ENCODE assay signal across 1 cellular context in genomic region chr6:79536969-79537747, GRCh38.
A peak's percentile ranks its signal among the peaks of the same experiment; 100 is the strongest.
TF ChIP-seq lines count a peak whose summit lies in the region.

Gene LCA5 (minus strand): TSS chr6:79537430. CDS start chr6:79518894, 18,536 bp downstream.

TF ChIP-seq in K562, 482 proteins besides CTCF, POLR2A, EP300 and RAD21 (continued from another document and continues in another):
- TF ChIP-seq ZNF655 (CRISPR knock-in tag; IDR thresholded peaks at IDR 0.05): no peak
- no peak for TF ChIP-seq ILF3 (IDR thresholded peaks at IDR 0.05; ENCODE audit: borderline replicate concordance)
- TF ChIP-seq, protein P1, sequence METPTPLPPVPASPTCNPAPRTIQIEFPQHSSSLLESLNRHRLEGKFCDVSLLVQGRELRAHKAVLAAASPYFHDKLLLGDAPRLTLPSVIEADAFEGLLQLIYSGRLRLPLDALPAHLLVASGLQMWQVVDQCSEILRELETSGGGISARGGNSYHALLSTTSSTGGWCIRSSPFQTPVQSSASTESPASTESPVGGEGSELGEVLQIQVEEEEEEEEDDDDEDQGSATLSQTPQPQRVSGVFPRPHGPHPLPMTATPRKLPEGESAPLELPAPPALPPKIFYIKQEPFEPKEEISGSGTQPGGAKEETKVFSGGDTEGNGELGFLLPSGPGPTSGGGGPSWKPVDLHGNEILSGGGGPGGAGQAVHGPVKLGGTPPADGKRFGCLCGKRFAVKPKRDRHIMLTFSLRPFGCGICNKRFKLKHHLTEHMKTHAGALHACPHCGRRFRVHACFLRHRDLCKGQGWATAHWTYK (CRISPR knock-in tag; IDR thresholded peaks at IDR 0.05): no peak
- TF ChIP-seq SAP30 (IDR thresholded peaks at IDR 0.05; ENCODE audit: borderline replicate concordance, insufficient read depth, low read depth, low read length, poor library complexity, severe bottlenecking): no peak
- TF ChIP-seq TEAD2 (tag; IDR thresholded peaks at IDR 0.05): no peak
- no peak for TF ChIP-seq ZFPM2 (CRISPR knock-in tag; IDR thresholded peaks at IDR 0.05)
- TF ChIP-seq UBTF (IDR thresholded peaks at IDR 0.05; ENCODE audit: borderline replicate concordance in 1 of 2, low read depth in 2 of 2, low read length in 2 of 2): peak; percentile 48 to 79; a peak in 1 of 4 replicates
- no peak for TF ChIP-seq ZFP30 (CRISPR knock-in tag; IDR thresholded peaks at IDR 0.05; ENCODE audit: borderline replicate concordance)
- TF ChIP-seq ZBTB1 (CRISPR knock-in tag; IDR thresholded peaks at IDR 0.05; ENCODE audit: borderline replicate concordance, low read depth): peak; percentile 81; the same call in 1 of the 2 replicates
- 0 out of 2 replicates have a peak, but pooled peaks have one; percentile 56 for TF ChIP-seq LARP7 (IDR thresholded peaks at IDR 0.05)
- no peak for TF ChIP-seq KHSRP (IDR thresholded peaks at IDR 0.05)
- TF ChIP-seq ZNF280A (IDR thresholded peaks at IDR 0.05; ENCODE audit: low read depth, partially characterized antibody): no peak
- TF ChIP-seq HSF4 (CRISPR knock-in tag; IDR thresholded peaks at IDR 0.05; ENCODE audit: borderline replicate concordance): no peak
- no peak for TF ChIP-seq PURB (CRISPR knock-in tag; IDR thresholded peaks at IDR 0.05; ENCODE audit: low read depth)
- TF ChIP-seq, protein P2, sequence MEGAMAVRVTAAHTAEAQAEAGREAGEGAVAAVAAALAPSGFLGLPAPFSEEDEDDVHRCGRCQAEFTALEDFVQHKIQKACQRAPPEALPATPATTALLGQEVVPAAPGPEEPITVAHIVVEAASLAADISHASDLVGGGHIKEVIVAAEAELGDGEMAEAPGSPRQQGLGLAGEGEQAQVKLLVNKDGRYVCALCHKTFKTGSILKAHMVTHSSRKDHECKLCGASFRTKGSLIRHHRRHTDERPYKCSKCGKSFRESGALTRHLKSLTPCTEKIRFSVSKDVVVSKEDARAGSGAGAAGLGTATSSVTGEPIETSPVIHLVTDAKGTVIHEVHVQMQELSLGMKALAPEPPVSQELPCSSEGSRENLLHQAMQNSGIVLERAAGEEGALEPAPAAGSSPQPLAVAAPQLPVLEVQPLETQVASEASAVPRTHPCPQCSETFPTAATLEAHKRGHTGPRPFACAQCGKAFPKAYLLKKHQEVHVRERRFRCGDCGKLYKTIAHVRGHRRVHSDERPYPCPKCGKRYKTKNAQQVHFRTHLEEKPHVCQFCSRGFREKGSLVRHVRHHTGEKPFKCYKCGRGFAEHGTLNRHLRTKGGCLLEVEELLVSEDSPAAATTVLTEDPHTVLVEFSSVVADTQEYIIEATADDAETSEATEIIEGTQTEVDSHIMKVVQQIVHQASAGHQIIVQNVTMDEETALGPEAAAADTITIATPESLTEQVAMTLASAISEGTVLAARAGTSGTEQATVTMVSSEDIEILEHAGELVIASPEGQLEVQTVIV (CRISPR knock-in tag; IDR thresholded peaks at IDR 0.05; ENCODE audit: borderline replicate concordance): no peak
- no peak for TF ChIP-seq CBFA2T3 (IDR thresholded peaks at IDR 0.05)
- TF ChIP-seq BRCA1 (IDR thresholded peaks at IDR 0.05): no peak
- no peak for TF ChIP-seq BRCA1 (CRISPR knock-in tag; IDR thresholded peaks at IDR 0.05)
- TF ChIP-seq TBL1XR1 (IDR thresholded peaks at IDR 0.05; ENCODE audit: low read length in 2 of 2): peak in 1 of 2 experiments; percentile 18; a peak in 1 of 4 replicates
- TF ChIP-seq, protein P3, sequence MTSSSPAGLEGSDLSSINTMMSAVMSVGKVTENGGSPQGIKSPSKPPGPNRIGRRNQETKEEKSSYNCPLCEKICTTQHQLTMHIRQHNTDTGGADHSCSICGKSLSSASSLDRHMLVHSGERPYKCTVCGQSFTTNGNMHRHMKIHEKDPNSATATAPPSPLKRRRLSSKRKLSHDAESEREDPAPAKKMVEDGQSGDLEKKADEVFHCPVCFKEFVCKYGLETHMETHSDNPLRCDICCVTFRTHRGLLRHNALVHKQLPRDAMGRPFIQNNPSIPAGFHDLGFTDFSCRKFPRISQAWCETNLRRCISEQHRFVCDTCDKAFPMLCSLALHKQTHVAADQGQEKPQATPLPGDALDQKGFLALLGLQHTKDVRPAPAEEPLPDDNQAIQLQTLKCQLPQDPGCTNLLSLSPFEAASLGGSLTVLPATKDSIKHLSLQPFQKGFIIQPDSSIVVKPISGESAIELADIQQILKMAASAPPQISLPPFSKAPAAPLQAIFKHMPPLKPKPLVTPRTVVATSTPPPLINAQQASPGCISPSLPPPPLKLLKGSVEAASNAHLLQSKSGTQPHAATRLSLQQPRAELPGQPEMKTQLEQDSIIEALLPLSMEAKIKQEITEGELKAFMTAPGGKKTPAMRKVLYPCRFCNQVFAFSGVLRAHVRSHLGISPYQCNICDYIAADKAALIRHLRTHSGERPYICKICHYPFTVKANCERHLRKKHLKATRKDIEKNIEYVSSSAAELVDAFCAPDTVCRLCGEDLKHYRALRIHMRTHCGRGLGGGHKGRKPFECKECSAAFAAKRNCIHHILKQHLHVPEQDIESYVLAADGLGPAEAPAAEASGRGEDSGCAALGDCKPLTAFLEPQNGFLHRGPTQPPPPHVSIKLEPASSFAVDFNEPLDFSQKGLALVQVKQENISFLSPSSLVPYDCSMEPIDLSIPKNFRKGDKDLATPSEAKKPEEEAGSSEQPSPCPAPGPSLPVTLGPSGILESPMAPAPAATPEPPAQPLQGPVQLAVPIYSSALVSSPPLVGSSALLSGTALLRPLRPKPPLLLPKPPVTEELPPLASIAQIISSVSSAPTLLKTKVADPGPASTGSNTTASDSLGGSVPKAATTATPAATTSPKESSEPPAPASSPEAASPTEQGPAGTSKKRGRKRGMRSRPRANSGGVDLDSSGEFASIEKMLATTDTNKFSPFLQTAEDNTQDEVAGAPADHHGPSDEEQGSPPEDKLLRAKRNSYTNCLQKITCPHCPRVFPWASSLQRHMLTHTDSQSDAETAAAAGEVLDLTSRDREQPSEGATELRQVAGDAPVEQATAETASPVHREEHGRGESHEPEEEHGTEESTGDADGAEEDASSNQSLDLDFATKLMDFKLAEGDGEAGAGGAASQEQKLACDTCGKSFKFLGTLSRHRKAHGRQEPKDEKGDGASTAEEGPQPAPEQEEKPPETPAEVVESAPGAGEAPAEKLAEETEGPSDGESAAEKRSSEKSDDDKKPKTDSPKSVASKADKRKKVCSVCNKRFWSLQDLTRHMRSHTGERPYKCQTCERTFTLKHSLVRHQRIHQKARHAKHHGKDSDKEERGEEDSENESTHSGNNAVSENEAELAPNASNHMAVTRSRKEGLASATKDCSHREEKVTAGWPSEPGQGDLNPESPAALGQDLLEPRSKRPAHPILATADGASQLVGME (CRISPR knock-in tag; IDR thresholded peaks at IDR 0.05): peak; percentile 84; the same call in 1 of the 2 replicates
- TF ChIP-seq STAG1 (CRISPR knock-in tag; IDR thresholded peaks at IDR 0.05; ENCODE audit: borderline replicate concordance): no peak
- TF ChIP-seq JUNB (CRISPR knock-in tag; conservative IDR thresholded peaks at IDR 0.05): no peak
- TF ChIP-seq HNRNPLL (IDR thresholded peaks at IDR 0.05; ENCODE audit: low read depth, low read length, poor library complexity, severe bottlenecking): peak; percentile 98
- no peak for TF ChIP-seq NFXL1 (CRISPR knock-in tag; IDR thresholded peaks at IDR 0.05)
- no peak for TF ChIP-seq HNRNPUL1 (IDR thresholded peaks at IDR 0.05; ENCODE audit: low read length)
- peak in 1 of 2 experiments; percentile 27; a peak in 1 of 3 replicates for TF ChIP-seq CBX3 (IDR thresholded peaks at IDR 0.05; ENCODE audit: borderline replicate concordance in 1 of 2, low read length in 2 of 2)
- TF ChIP-seq, protein P4, sequence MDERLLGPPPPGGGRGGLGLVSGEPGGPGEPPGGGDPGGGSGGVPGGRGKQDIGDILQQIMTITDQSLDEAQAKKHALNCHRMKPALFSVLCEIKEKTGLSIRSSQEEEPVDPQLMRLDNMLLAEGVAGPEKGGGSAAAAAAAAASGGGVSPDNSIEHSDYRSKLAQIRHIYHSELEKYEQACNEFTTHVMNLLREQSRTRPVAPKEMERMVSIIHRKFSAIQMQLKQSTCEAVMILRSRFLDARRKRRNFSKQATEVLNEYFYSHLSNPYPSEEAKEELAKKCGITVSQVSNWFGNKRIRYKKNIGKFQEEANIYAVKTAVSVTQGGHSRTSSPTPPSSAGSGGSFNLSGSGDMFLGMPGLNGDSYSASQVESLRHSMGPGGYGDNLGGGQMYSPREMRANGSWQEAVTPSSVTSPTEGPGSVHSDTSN (CRISPR knock-in tag; IDR thresholded peaks at IDR 0.05; ENCODE audit: low read depth): no peak
- TF ChIP-seq, protein P4 (tag; conservative IDR thresholded peaks at IDR 0.05; ENCODE audit: low read depth): no peak
- TF ChIP-seq ZNF408 (CRISPR knock-in tag; IDR thresholded peaks at IDR 0.05; ENCODE audit: low read depth): no peak
- TF ChIP-seq SMARCE1 (IDR thresholded peaks at IDR 0.05): no peak; the same call in 1 of the 2 replicates
- no peak for TF ChIP-seq ZNF146 (CRISPR knock-in tag; IDR thresholded peaks at IDR 0.05; ENCODE audit: unreplicated experiment)
- TF ChIP-seq OTX1 (CRISPR knock-in tag; IDR thresholded peaks at IDR 0.05): 0 out of 2 replicates have a peak, but pooled peaks have one; percentile 64
- no peak for TF ChIP-seq ZNF217 (CRISPR knock-in tag; IDR thresholded peaks at IDR 0.05)
- no peak for TF ChIP-seq ZNF124 (CRISPR knock-in tag; IDR thresholded peaks at IDR 0.05)
- no peak for TF ChIP-seq FOXP4 (CRISPR knock-in tag; IDR thresholded peaks at IDR 0.05; ENCODE audit: borderline replicate concordance)
- TF ChIP-seq RCOR1 (IDR thresholded peaks at IDR 0.05; ENCODE audit: borderline replicate concordance in 1 of 2, low read depth in 2 of 2, low read length in 2 of 2): no peak
- peak; percentile 81 for TF ChIP-seq SP1 (CRISPR knock-in tag; IDR thresholded peaks at IDR 0.05)
- no peak for TF ChIP-seq HMBOX1 (IDR thresholded peaks at IDR 0.05)
- TF ChIP-seq TOE1 (IDR thresholded peaks at IDR 0.05; ENCODE audit: borderline replicate concordance): peak; percentile 65
- TF ChIP-seq TOE1 (CRISPR knock-in tag; IDR thresholded peaks at IDR 0.05; ENCODE audit: borderline replicate concordance, low read depth): no peak
